In genomic region chr1:92459871-92460320, GRCh38 we compare ENCODE assay signal across 1 cellular context.
TF ChIP-seq lines count a peak whose summit lies in the region.

No MANE protein-coding gene starts in this region.

TF ChIP-seq in H1, 55 proteins besides CTCF, POLR2A, EP300 and RAD21 (continued from another document):
- TF ChIP-seq CHD7 (IDR thresholded peaks at IDR 0.05; ENCODE audit: insufficient replicate concordance, low read length) = no peak
TF ChIP-seq in H1: peak in this region for 0.
